Comparison of ENCODE assay signal across 3 cellular contexts in genomic region chr6:44865184-44865583, GRCh38.
DNase-seq lines count a peak whose midpoint lies in the region; ATAC-seq, FAIRE-seq and TF ChIP-seq lines count a peak whose summit lies in the region.
"Not testable (repeated sequence)": the region's sequence is repeated elsewhere in the genome, so short reads cannot be mapped to it uniquely, and the experiment has no call there.

No MANE protein-coding gene starts in this region.

- H3K9me1 ChIP-seq in K562 (ENCODE audit: control insufficient read depth, insufficient read depth, low read length): not testable (repeated sequence)

- H2AFZ ChIP-seq in K562 (ENCODE audit: low read depth, low read length): not testable (repeated sequence)

- peaks cover 19% of the 10 kb centered on the region for H3K4me1 Mint-ChIP-seq in endodermal cell

- not testable (repeated sequence) for H3K27me3 ChIP-seq in K562 (ENCODE audit: control insufficient read depth in 2 of 2, insufficient read depth in 2 of 2, low read length in 2 of 2); endodermal cell (ENCODE audit: control insufficient read depth, insufficient read depth, low read length, poor library complexity, severe bottlenecking)

- BruUV-seq in K562 (replicated peaks; lab: Mats Ljungman, UMichigan): not testable (repeated sequence)

- not testable (repeated sequence) for DNase-seq in K562 (ENCODE audit: extremely low read depth in 1 of 4, low spot score in 3 of 4); endodermal cell

- H3K36me3 Mint-ChIP-seq in endodermal cell (ENCODE audit: low read depth): peaks cover 20% of the 10 kb centered on the region

- in situ Hi-C loops in K562 (cut with MboI): not testable (repeated sequence)

- TF ChIP-seq POLR2A in K562 (conservative IDR thresholded peaks at IDR 0.05): not testable (repeated sequence)

- not testable (repeated sequence) for H3K27me3 Mint-ChIP-seq in endodermal cell (ENCODE audit: insufficient read depth)

- not testable (repeated sequence) for H3K4me2 ChIP-seq in K562 (ENCODE audit: insufficient read depth, low read length)

- not testable (repeated sequence) for FAIRE-seq in K562 (lab: Jason Lieb, UNC)

- not testable (repeated sequence) for H3K9me3 ChIP-seq in HEK293 (ENCODE audit: control insufficient read depth, insufficient read depth, low read depth, low read length); K562 (replicated peaks; ENCODE audit: control insufficient read depth, insufficient read depth, low read depth, low read length)
- peaks cover 18% of the 10 kb centered on the region for H3K9me3 ChIP-seq in endodermal cell (ENCODE audit: control insufficient read depth, low read length)

- not testable (repeated sequence) for H3K27ac Mint-ChIP-seq in endodermal cell

- H3K4me1 ChIP-seq in HEK293 (ENCODE audit: control insufficient read depth, insufficient read depth, low read length); K562 (replicated peaks in 1 of 2; ENCODE audit: control insufficient read depth in 2 of 2, insufficient read depth in 2 of 2, low read length in 2 of 2): not testable (repeated sequence)
- H3K4me1 ChIP-seq in endodermal cell (ENCODE audit: control insufficient read depth, insufficient read depth, low read length): peaks cover 10% of the 10 kb centered on the region

- not testable (repeated sequence) for TF ChIP-seq RAD21 in K562 (CRISPR knock-in tag; conservative IDR thresholded peaks at IDR 0.05 in 1 of 2, IDR thresholded peaks at IDR 0.05 in 1 of 2)

- H3K4me3 ChIP-seq in HEK293 (ENCODE audit: low read depth, low read length); K562: not testable (repeated sequence)
- peak overlapping the region; percentile 43 for H3K4me3 ChIP-seq in endodermal cell (ENCODE audit: low read length)

- not testable (repeated sequence) for H3K4me3 Mint-ChIP-seq in endodermal cell

- ATAC-seq in K562: not testable (repeated sequence)

- not testable (repeated sequence) for TF ChIP-seq CTCF in HEK293 (tag by site-specific recombination; IDR thresholded peaks at IDR 0.05); K562 (IDR thresholded peaks at IDR 0.05 in 2 of 3, conservative IDR thresholded peaks at IDR 0.05 in 1 of 3; ENCODE audit: insufficient read depth in 2 of 3, low read depth in 1 of 3, low read length in 3 of 3); endodermal cell (conservative IDR thresholded peaks at IDR 0.05)

- TF ChIP-seq EP300 in K562 (IDR thresholded peaks at IDR 0.05; ENCODE audit: low read length): not testable (repeated sequence)

- POLR2A ChIA-PET in HEK293 (lab: Yijun Ruan, JAX); K562 (lab: Yijun Ruan, JAX): not testable (repeated sequence)

- H3K27ac ChIP-seq in HEK293 (ENCODE audit: extremely low read depth, low read depth, low read length); K562 (ENCODE audit: extremely low read depth, low read depth, low read length); endodermal cell (ENCODE audit: low read depth, low read length): not testable (repeated sequence)

- CTCF ChIA-PET in HEK293 (lab: Yijun Ruan, JAX): interaction anchor here (0.6 kb wide), 1 partner anchor 18 kb away, joined by 3 read pairs; no protein-coding TSS in a partner anchor
- CTCF ChIA-PET in K562 (lab: Yijun Ruan, JAX; ENCODE audit: low intra/inter-chr PET ratio): not testable (repeated sequence)

- peaks cover 19% of the 10 kb centered on the region for H3K9me3 Mint-ChIP-seq in endodermal cell

- not testable (repeated sequence) for H3K9ac ChIP-seq in K562 (ENCODE audit: insufficient read depth in 1 of 2, low read depth in 2 of 2, low read length in 2 of 2); endodermal cell (ENCODE audit: extremely low read depth, low read length, poor library complexity, severe bottlenecking)

- H3K79me2 ChIP-seq in K562 (ENCODE audit: control insufficient read depth, insufficient read depth, low read length): not testable (repeated sequence)

- not testable (repeated sequence) for H4K20me1 ChIP-seq in K562 (replicated peaks; ENCODE audit: control insufficient read depth, insufficient read depth, low read length)

- 0% methylated on average over 2 of the region's 2 CpGs for WGBS in K562 (ENCODE audit: insufficient coverage, low coverage, missing lambda C conversion rate)
- 80 to 90% methylated on average over 2 of the region's 2 CpGs for WGBS in endodermal cell (ENCODE audit: insufficient coverage in 1 of 2, insufficient read length in 1 of 2), 2 experiments

- not testable (repeated sequence) for H3K36me3 ChIP-seq in HEK293 (ENCODE audit: control insufficient read depth in 2 of 2, insufficient read depth in 1 of 2, low read length in 2 of 2); K562 (ENCODE audit: control insufficient read depth, insufficient read depth, low read length); endodermal cell (ENCODE audit: control insufficient read depth, insufficient read depth, low read length)

- intact Hi-C loops in K562 (cut with micrococcal nuclease): not testable (repeated sequence)

TF ChIP-seq in HEK293, 187 proteins besides CTCF, POLR2A, EP300 and RAD21:
- TF ChIP-seq ZNF707 (tag by site-specific recombination; IDR thresholded peaks at IDR 0.05): peak; percentile 96

TF ChIP-seq in K562, 482 proteins besides CTCF, POLR2A, EP300 and RAD21:
- peak; percentile 89 for TF ChIP-seq ZNF707 (CRISPR knock-in tag; conservative IDR thresholded peaks at IDR 0.05)
